Comparison of ENCODE assay signal across 16 cellular contexts in the genomic region with DNA sequence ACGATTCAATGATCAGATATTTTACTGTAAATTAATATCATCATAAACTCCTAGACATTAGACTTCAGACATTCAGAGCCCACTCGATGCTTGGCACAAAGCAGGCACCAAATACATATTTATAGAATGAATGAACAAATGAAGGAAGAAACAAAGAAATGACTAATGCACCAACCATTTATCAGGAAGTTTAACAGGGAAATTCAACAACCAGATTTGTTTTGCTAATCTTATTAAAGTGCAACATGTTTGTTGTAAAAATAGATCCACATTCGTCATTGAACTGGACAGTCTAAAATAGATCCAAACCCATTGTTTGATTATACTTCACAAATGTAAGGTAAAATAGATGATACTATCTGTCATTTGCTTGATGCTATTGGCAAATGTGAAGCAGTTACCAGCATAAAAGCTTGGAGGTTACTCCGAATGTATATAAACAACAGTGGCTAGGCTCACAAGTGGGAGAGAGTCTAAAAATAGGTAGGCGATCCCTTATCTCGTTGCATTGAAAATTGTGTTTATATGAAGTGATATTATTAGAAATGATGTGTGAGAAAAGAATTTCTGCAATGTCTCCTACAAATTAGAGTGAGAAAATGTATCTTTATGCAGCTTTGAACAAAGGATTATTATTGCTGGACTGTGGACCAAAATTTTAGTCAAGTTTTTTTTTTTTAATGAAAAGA.
DNase-seq lines count a peak whose midpoint lies in the region; ATAC-seq and TF ChIP-seq lines count a peak whose summit lies in the region.
"Had no signal": no experiment of that assay in that cellular context is flagged by ENCODE, and none has a peak within 500 bp of the region (broad histone marks: within the 10 kb centered on the region; RNA-seq: fewer than 3 reads in every experiment).

No MANE protein-coding gene starts in this region.

- intact Hi-C loops in left ventricle myocardium inferior (cut with micrococcal nuclease) (no loop called here), stomach (cut with DNase I; ENCODE audit: low total_unique reads) (no loop called here)

- TF ChIP-seq POLR2A in stomach (IDR thresholded peaks at IDR 0.05): no peak

- H3K36me3 ChIP-seq in left ventricle myocardium inferior (no peaks in the 10 kb centered on the region), stomach (no peaks in the 10 kb centered on the region)

- DNase-seq in DMS53 (lab: John Stamatoyannopoulos, UW) (peak; percentile 30), DMS53 treated with DMSO at 0.1 percent for 48 hours (lab: John Stamatoyannopoulos, UW; ENCODE audit: unreplicated experiment) (no peak), amniotic epithelial cell (ENCODE audit: low read depth) (peak; percentile 41), left ventricle myocardium inferior (no peak), stomach (no peak), activated gamma-delta T cell (lab: John Stamatoyannopoulos, UW) (no peak)
- no peak for DNase-seq in central memory CD4-positive, alpha-beta T cell
- DNase-seq: 8988T; activated CD4-positive, CD25-positive, alpha-beta regulatory T cell; activated CD8-positive, alpha-beta memory T cell treated with anti-CD3 and anti-CD28 coated beads, Interleukin-2, amount 10 ng/mL, durations not matched to agents 7 days and 5 days; GOT3; naive B cell; NCI-H1930; NCI-H748 treated with DMSO at 0.1 percent for 48 hours; stimulated activated naive CD8-positive, alpha-beta T cell treated with anti-CD3 and anti-CD28 coated beads, Interleukin-15, amount 100 ng/mL, for 72 hours had no signal

- peak overlapping the region; percentile 7 for H3K4me3 ChIP-seq in left ventricle myocardium inferior
- no peak overlapping the region for H3K4me3 ChIP-seq in stomach

- no peaks in the 10 kb centered on the region for H3K9me3 ChIP-seq in left ventricle myocardium inferior (replicated peaks)
- no peaks in the 10 kb centered on the region for H3K9me3 ChIP-seq in stomach

- no peak for TF ChIP-seq CTCF in left ventricle myocardium inferior (IDR thresholded peaks at IDR 0.05; ENCODE audit: borderline replicate concordance)
- no peak for TF ChIP-seq CTCF in stomach (IDR thresholded peaks at IDR 0.05)

- no peak for TF ChIP-seq EP300 in stomach (IDR thresholded peaks at IDR 0.05)

- WGBS in stomach, 5 donors: 29 to 37% (median 29%) methylated on average over 6 of the region's 6 CpGs

- H3K27ac ChIP-seq in left ventricle myocardium inferior (replicated peaks) (peak overlapping the region; percentile 78), stomach (peak overlapping the region in 4 of 5 donors; percentile 83 to 93 (median 87))

- H3K27me3 ChIP-seq in left ventricle myocardium inferior (ENCODE audit: low read depth) (no peaks in the 10 kb centered on the region), stomach (no peaks in the 10 kb centered on the region)

- peaks cover 83% of the 10 kb centered on the region for H3K4me1 ChIP-seq in left ventricle myocardium inferior
- H3K4me1 ChIP-seq in stomach: peaks cover 6 to 82% (median 30%) of the 10 kb centered on the region in 4 donors

- ATAC-seq in HG03469 (IDR thresholded peaks at IDR 0.05; ENCODE audit: unreplicated experiment): no peak
- ATAC-seq: activated CD8-positive, alpha-beta memory T cell treated with anti-CD3 and anti-CD28 coated beads, Interleukin-2, amount 10 ng/mL, durations not matched to agents 7 days and 5 days; stimulated activated naive CD8-positive, alpha-beta T cell treated with anti-CD3 and anti-CD28 coated beads, Interleukin-15, amount 100 ng/mL, for 72 hours had no signal

Comparison
In these comparisons a context has a peak if more than half of its experiments do, and no peak if none do; other contexts are left out.
1. DNase-seq: peak in DMS53 (single experiment) and amniotic epithelial cell (single experiment); none in DMS53 treated with DMSO at 0.1 percent for 48 hours (single experiment), left ventricle myocardium inferior (single experiment), stomach (single experiment), central memory CD4-positive, alpha-beta T cell (single experiment) and activated gamma-delta T cell (single experiment).